In the genomic region with DNA sequence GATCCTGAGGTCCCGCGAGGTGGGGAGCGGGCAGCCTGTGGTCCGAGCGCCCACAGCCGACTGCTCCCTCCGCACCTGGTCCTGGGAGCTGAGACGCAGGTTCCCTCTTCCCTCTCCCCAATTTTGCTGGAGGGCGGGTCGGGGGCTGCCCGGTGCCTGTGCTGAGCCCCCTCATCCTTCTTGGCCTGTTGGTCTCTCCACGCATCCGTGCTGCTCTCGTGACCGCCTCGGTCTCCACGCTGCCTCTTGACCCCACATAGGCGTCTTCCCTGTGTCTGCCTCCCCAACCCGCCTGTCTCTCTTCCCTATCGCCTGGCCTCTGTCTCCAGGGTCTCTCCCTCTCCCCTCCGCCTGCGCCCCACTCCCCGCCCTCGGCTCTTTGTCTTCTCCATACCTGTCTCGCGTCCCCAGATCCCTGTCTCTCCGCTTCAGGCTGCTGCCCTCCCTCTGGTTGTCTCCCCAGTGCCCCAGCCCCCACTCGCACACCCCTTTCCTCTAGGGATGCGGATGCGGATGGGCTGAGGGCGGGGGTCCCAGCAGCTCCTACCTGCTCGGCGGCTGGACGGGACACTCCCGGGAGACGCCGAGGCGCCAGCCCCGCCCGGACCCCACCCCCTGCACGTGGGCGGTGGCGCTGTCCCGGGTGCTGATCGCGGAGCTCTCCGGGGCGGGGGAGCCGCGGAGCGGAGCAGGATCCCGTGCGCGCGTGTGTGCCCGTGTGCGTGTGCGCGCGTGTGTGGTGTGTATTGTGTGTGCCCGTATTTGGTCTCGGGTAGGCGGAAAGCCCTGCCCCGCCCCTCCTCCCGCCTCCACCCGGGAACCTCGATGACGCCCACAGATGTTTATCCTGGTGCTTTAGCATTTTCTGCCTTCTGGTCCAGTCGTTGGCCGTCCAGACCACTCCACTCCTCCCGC, we compare ENCODE assay signal across 9 cellular contexts. TPM values are rescaled to one million over a fixed set of nuclear protein-coding genes. Genes with fewer than 3 reads are reported as not detected.
DNase-seq lines count a peak whose midpoint lies in the region; ATAC-seq and TF ChIP-seq lines count a peak whose summit lies in the region.
"Had no signal": no experiment of that assay in that cellular context is flagged by ENCODE, and none has a peak within 500 bp of the region (broad histone marks: within the 10 kb centered on the region; RNA-seq: fewer than 3 reads in every experiment).

Gene SYT5, minus strand, starts transcription at position 720 of the 915 bp plus-strand sequence. CDS start 1,248 bp downstream, outside the sequence.

- no peaks in the 10 kb centered on the region for H3K36me3 Mint-ChIP-seq in activated naive CD4-positive, alpha-beta T cell treated with anti-CD3 and anti-CD28 coated beads, Interleukin-2, amount 10 ng/mL, durations not matched to agents 7 days and 5 days

- no peak within 1 kb of the TSS for H3K27ac ChIP-seq in 22Rv1
- no peak within 1 kb of the TSS for H3K27ac ChIP-seq in heart right ventricle

- peak within 1 kb of the TSS; percentile 56 for H3K4me3 Mint-ChIP-seq in activated naive CD4-positive, alpha-beta T cell treated with anti-CD3 and anti-CD28 coated beads, Interleukin-2, amount 10 ng/mL, durations not matched to agents 7 days and 5 days

- DNase-seq in RPMI7951 (ENCODE audit: low read depth), result peak; percentile 35
- peak; percentile 78 for DNase-seq in activated naive CD4-positive, alpha-beta T cell treated with anti-CD3 and anti-CD28 coated beads, Interleukin-2, amount 10 ng/mL, durations not matched to agents 7 days and 5 days
- DNase-seq in heart right ventricle, result peak in 1 of 2 donors; percentile 48
- no peak for DNase-seq in skeletal muscle cell (ENCODE audit: low read depth)
- no peak for DNase-seq in cortex of kidney (lab: John Stamatoyannopoulos, UW)
- no peak for DNase-seq in T1000 (lab: John Stamatoyannopoulos, UW)

- no peaks in the 10 kb centered on the region for H3K9me3 ChIP-seq in heart right ventricle

- H3K27ac Mint-ChIP-seq in activated naive CD4-positive, alpha-beta T cell treated with anti-CD3 and anti-CD28 coated beads, Interleukin-2, amount 10 ng/mL, durations not matched to agents 7 days and 5 days, result peak within 1 kb of the TSS; percentile 62

- CTCF ChIA-PET in activated naive CD4-positive, alpha-beta T cell treated with anti-CD3 and anti-CD28 coated beads, Interleukin-2, amount 10 ng/mL, durations not matched to agents 7 days and 5 days (lab: Charles Lee), result no interaction called here

- peaks cover 26% of the 10 kb centered on the region for H3K4me1 Mint-ChIP-seq in activated naive CD4-positive, alpha-beta T cell treated with anti-CD3 and anti-CD28 coated beads, Interleukin-2, amount 10 ng/mL, durations not matched to agents 7 days and 5 days

- H3K27me3 ChIP-seq in heart right ventricle, result peaks cover 34 to 90% (median 79%) of the 10 kb centered on the region in 7 donors

- H3K27me3 Mint-ChIP-seq in activated naive CD4-positive, alpha-beta T cell treated with anti-CD3 and anti-CD28 coated beads, Interleukin-2, amount 10 ng/mL, durations not matched to agents 7 days and 5 days, result peaks cover 87% of the 10 kb centered on the region

- peaks cover 4 to 17% (median 13%) of the 10 kb centered on the region in 9 donors for H3K4me1 ChIP-seq in heart right ventricle

- H3K4me3 ChIP-seq in heart right ventricle (peak within 1 kb of the TSS in 9 of 10 donors; percentile 2 to 45 (median 36)), skeletal muscle cell (ENCODE audit: low read depth, low read length) (peak within 1 kb of the TSS; percentile 50)
- H3K4me3 ChIP-seq: lung had no signal

- ATAC-seq in GM21619 (IDR thresholded peaks at IDR 0.05; ENCODE audit: unreplicated experiment) (peak; percentile 12), heart right ventricle (peak; percentile 77 to 89 (median 87))

- no peaks in the 10 kb centered on the region for H3K36me3 ChIP-seq in heart right ventricle

- intact Hi-C loops in heart right ventricle (cut with DNase I), result no loop called here

- peaks cover 6% of the 10 kb centered on the region for H3K9me3 Mint-ChIP-seq in activated naive CD4-positive, alpha-beta T cell treated with anti-CD3 and anti-CD28 coated beads, Interleukin-2, amount 10 ng/mL, durations not matched to agents 7 days and 5 days

- WGBS in heart right ventricle, 2 donors, result 1 to 2% methylated on average over 64 to 71 of the region's 71 CpGs

- TF ChIP-seq CTCF in 22Rv1 (IDR thresholded peaks at IDR 0.05) (peak; percentile 9; the same call in 1 of the 2 replicates), heart right ventricle (IDR thresholded peaks at IDR 0.05) (no peak)

RNA-seq across cellular contexts. Expression of gene SYT5, which starts in this region (rescaled TPM):
- 0.10 and 0.36 TPM in 2 replicates for total RNA-seq in RPMI7951 (2014; rRNA removed; shearing (Covaris generic))
- 1 to 10 TPM in 1 of 10 donors, not detected in 9; 1.1 TPM for total RNA-seq in heart right ventricle
- polyA plus RNA-seq in heart right ventricle, result under 1 TPM in 1 of 2 donors, not detected in 1; under 0.01 TPM

Comparison
In these comparisons a context has a peak if more than half of its experiments do, and no peak if none do; other contexts are left out.
1. Peak in DNase-seq in RPMI7951; RNA of the gene not detected or under 1 TPM.